In the genomic region with DNA sequence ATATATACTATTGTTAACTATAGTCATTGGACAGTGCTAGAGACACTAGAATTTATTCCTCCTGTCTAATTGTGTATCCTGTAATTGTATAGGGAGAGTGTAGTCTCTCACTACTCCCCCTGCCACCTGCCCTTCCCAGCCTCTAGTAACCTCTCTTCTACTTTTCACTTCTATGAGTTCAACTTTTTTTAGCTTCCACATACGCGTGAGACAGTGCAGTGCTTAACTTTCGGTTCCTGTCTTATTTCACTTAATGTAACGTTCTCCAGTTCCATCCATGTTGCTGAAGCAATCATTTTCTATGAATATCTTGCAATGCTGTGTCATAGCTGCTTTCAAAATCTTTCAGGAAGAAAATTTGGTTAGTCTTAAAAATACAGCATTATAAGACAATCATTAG, we compare ENCODE assay signal across 14 cellular contexts. TPM values are rescaled to one million over a fixed set of nuclear protein-coding genes. Genes with fewer than 3 reads are reported as not detected.
DNase-seq lines count a peak whose midpoint lies in the region; ATAC-seq and TF ChIP-seq lines count a peak whose summit lies in the region.
"Had no signal": no experiment of that assay in that cellular context is flagged by ENCODE, and none has a peak within 500 bp of the region (broad histone marks: within the 10 kb centered on the region; RNA-seq: fewer than 3 reads in every experiment).

No MANE protein-coding gene starts in this region.

- peaks cover 0 to 22% (median 0%) of the 10 kb centered on the region in 12 donors for H3K9me3 ChIP-seq in heart left ventricle
- H3K9me3 ChIP-seq: prostate gland had no signal

- in situ Hi-C loops in ACHN (cut with HindIII; ENCODE audit: low pct_ligation_motif_present, low pct_unique_long_range_greater_than_20kb, low sequenced_read_pairs), result no loop called here

- H3K27ac ChIP-seq in heart left ventricle, result peak overlapping the region in 2 of 12 donors; percentile 23 to 79
- H3K27ac ChIP-seq: prostate gland, VCaP had no signal

- intact Hi-C loops in heart left ventricle (cut with DNase I), result no loop called here

- peaks cover 0 to 30% (median 0%) of the 10 kb centered on the region in 12 donors for H3K4me1 ChIP-seq in heart left ventricle
- H3K4me1 ChIP-seq: prostate gland had no signal

- TF ChIP-seq CTCF in heart left ventricle (IDR thresholded peaks at IDR 0.05), result no peak

- H3K27me3 ChIP-seq in heart left ventricle, result no peaks in the 10 kb centered on the region

- ATAC-seq in GM18511 (IDR thresholded peaks at IDR 0.05; ENCODE audit: unreplicated experiment) (peak; percentile 91), GM21619 (IDR thresholded peaks at IDR 0.05; ENCODE audit: unreplicated experiment) (peak; percentile 84), HG03457 (IDR thresholded peaks at IDR 0.05; ENCODE audit: unreplicated experiment) (peak; percentile 53), heart left ventricle (peak in 3 of 4 donors; percentile 45 to 70 (median 52))
- ATAC-seq in activated CD4-positive, CD25-positive, alpha-beta regulatory T cell treated with anti-CD3 and anti-CD28 coated beads, Interleukin-2, amount 50 U/mL, for 24 hours, result no peak

- no peaks in the 10 kb centered on the region for H3K36me3 ChIP-seq in heart left ventricle
- H3K36me3 ChIP-seq: prostate gland had no signal

- DNase-seq in heart left ventricle, result no peak
- no peak for DNase-seq in DMS 273 treated with DMSO at 0.1 percent for 48 hours (lab: John Stamatoyannopoulos, UW)
- DNase-seq in T-helper 1 cell, result no peak
- DNase-seq in ACHN, result no peak
- DNase-seq: activated naive CD8-positive, alpha-beta T cell treated with anti-CD3 and anti-CD28 coated beads, Interleukin-2, amount 10 ng/mL, durations not matched to agents 7 days and 5 days; C1 segment of cervical spinal cord; kidney; NCI-H526 treated with DMSO at 0.1 percent for 48 hours had no signal

- 69 to 81% (median 76%) methylated on average over 4 of the region's 4 CpGs for WGBS in heart left ventricle, 4 donors

- no peak for TF ChIP-seq POLR2A in heart left ventricle (IDR thresholded peaks at IDR 0.05)

- H3K4me3 ChIP-seq in heart left ventricle, result no peak overlapping the region
- H3K4me3 ChIP-seq: prostate gland had no signal

RNA-seq across cellular contexts. Expression of a gene that starts 22.8 kb away (rescaled TPM):
- total RNA-seq in heart left ventricle, result 1 to 10 TPM in 1 of 9 donors, under 1 TPM in 2, not detected in 6; 0.11 to 1.0 (median 0.14) TPM
- polyA plus RNA-seq in heart left ventricle, result not detected

RNA-seq across cellular contexts. Expression of a gene that starts 43.4 kb away (rescaled TPM):
- 100 to 1,000 TPM; 513 to 899 (median 742) TPM for total RNA-seq in heart left ventricle
- polyA plus RNA-seq in heart left ventricle, result 100 to 1,000 TPM; 243 to 339 TPM

Comparison
In these comparisons a context has a peak if more than half of its experiments do, and no peak if none do; other contexts are left out.
1. ATAC-seq: peak in GM18511 (single experiment), GM21619 (single experiment), HG03457 (single experiment) and heart left ventricle (3 of 4); none in activated CD4-positive, CD25-positive, alpha-beta regulatory T cell treated with anti-CD3 and anti-CD28 coated beads, Interleukin-2, amount 50 U/mL, for 24 hours (0 of 2).